2 cellular contexts compared by ENCODE assay signal in genomic region chr12:53259891-53260290, GRCh38.
TF ChIP-seq lines count a peak whose summit lies in the region.

No MANE protein-coding gene starts in this region.

TF ChIP-seq in HEK293, 187 proteins besides CTCF, POLR2A, EP300 and RAD21:
- TF ChIP-seq ZFHX2 (tag by site-specific recombination; conservative IDR thresholded peaks at IDR 0.05) (peak; percentile 28; the same call in 1 of the 2 replicates), EGR2 (tag by site-specific recombination; IDR thresholded peaks at IDR 0.05; ENCODE audit: low read depth) (peak; percentile 59), YY1 (tag by site-specific recombination; IDR thresholded peaks at IDR 0.05) (no peak)

TF ChIP-seq in K562, 482 proteins besides CTCF, POLR2A, EP300 and RAD21:
- TF ChIP-seq BDP1 (IDR thresholded peaks at IDR 0.05; ENCODE audit: insufficient read depth, insufficient read length) (no peak), EP400 (IDR thresholded peaks at IDR 0.05) (no peak), ZNF384 (IDR thresholded peaks at IDR 0.05; ENCODE audit: low read depth, low read length) (peak; percentile 40; the same call in 1 of the 2 replicates), ATF4 (CRISPR knock-in tag; IDR thresholded peaks at IDR 0.05) (no peak), RBM22 (IDR thresholded peaks at IDR 0.05; ENCODE audit: low read depth, low read length, poor library complexity, severe bottlenecking) (no peak), PHB (CRISPR knock-in tag; IDR thresholded peaks at IDR 0.05) (no peak), CREM (IDR thresholded peaks at IDR 0.05; ENCODE audit: low read depth) (no peak), NFE2 (IDR thresholded peaks at IDR 0.05; ENCODE audit: low read depth) (peak; percentile 65), L3MBTL2 (IDR thresholded peaks at IDR 0.05) (no peak), CTCFL (IDR thresholded peaks at IDR 0.05; ENCODE audit: borderline replicate concordance, insufficient read depth, low read depth, low read length, poor library complexity, severe bottlenecking) (no peak), KAT7 (CRISPR knock-in tag; IDR thresholded peaks at IDR 0.05; ENCODE audit: borderline replicate concordance) (no peak), SMAD2 (IDR thresholded peaks at IDR 0.05; ENCODE audit: low read depth, low read length) (no peak), SIRT6 (IDR thresholded peaks at IDR 0.05; ENCODE audit: low read depth, low read length) (no peak), RBM25 (IDR thresholded peaks at IDR 0.05; ENCODE audit: low read depth, low read length, severe bottlenecking) (no peak), TCFL5 (CRISPR knock-in tag; conservative IDR thresholded peaks at IDR 0.05) (no peak), STAT5A (IDR thresholded peaks at IDR 0.05; ENCODE audit: borderline replicate concordance, low read length) (no peak), ZNF518B (CRISPR knock-in tag; IDR thresholded peaks at IDR 0.05) (no peak), DLX4 (CRISPR knock-in tag; IDR thresholded peaks at IDR 0.05) (no peak), ZNF316 (IDR thresholded peaks at IDR 0.05) (peak; percentile 41; the same call in 1 of the 2 replicates), EGR1 (conservative IDR thresholded peaks at IDR 0.05) (peak; percentile 35), PPARD (CRISPR knock-in tag; IDR thresholded peaks at IDR 0.05) (no peak)
